ENCODE assay signal across 29 cellular contexts in the genomic region with DNA sequence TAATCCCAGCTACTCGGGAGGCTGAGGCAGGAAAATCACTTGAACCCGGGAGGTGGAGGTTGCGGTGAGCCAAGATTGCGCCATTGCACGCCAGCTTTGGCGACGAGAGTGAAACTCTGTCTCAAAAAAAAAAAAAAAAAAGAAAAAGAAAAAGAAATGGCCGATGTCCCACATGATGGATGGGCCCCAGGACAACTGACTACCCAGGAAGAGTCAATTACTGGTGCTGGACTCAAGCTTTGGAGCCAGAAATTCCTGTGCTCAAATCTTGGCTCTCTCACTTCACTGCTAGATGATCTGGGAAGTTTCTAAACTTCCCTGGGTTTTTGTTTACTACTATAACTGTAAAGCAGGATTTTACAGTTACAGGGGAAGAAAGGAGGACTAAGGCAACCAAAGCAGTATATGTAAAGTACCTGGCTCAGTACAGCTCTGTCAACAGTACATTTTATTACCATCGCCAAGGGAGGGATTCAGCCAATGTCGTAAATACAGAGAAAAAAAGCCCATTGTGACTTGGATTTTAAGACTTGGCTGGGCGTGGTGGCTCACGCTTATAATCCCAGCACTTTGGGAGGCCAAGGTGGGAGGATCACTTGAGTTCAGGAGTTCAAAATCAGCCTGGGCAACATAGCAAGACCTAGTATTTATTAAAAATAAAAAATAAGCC. TPM values are rescaled to one million over a fixed set of nuclear protein-coding genes. Genes with fewer than 3 reads are reported as not detected.
A peak's percentile ranks its signal among the peaks of the same experiment; 100 is the strongest.
DNase-seq lines count a peak whose midpoint lies in the region; ATAC-seq and TF ChIP-seq lines count a peak whose summit lies in the region.
"Had no signal": no experiment of that assay in that cellular context is flagged by ENCODE, and none has a peak within 500 bp of the region (broad histone marks: within the 10 kb centered on the region; RNA-seq: fewer than 3 reads in every experiment).

No MANE protein-coding gene starts in this region.

- H3K4me1 ChIP-seq in HEK293 (ENCODE audit: control insufficient read depth, insufficient read depth, low read length): 0 out of 2 replicates have a peak, but pooled peaks cover 1% of the 10 kb centered on the region
- H3K4me1 ChIP-seq in transverse colon: peaks cover 18 to 56% (median 37%) of the 10 kb centered on the region in 4 donors

- H3K36me3 ChIP-seq in HEK293 (ENCODE audit: control insufficient read depth in 2 of 2, insufficient read depth in 1 of 2, low read length in 2 of 2) (peaks cover 0 to 36% of the 10 kb centered on the region in 2 experiments; a peak in 2 of 3 replicates), transverse colon (no peaks in the 10 kb centered on the region)
- H3K36me3 ChIP-seq: thoracic aorta had no signal

- no peak overlapping the region for H3K4me3 Mint-ChIP-seq in nephron
- H3K4me3 Mint-ChIP-seq in activated CD8-positive, alpha-beta T cell treated with anti-CD3 and anti-CD28 coated beads, Interleukin-2, amount 10 ng/mL, durations not matched to agents 7 days and 5 days: no peak overlapping the region
- H3K4me3 Mint-ChIP-seq: activated CD4-positive, alpha-beta T cell treated with anti-CD3 and anti-CD28 coated beads for 36 hours; activated CD8-positive, alpha-beta T cell treated with anti-CD3 and anti-CD28 coated beads for 36 hours; activated naive CD4-positive, alpha-beta T cell treated with anti-CD3 and anti-CD28 coated beads, Interleukin-2, amount 50 U/mL, for 24 hours; brain; stimulated activated naive CD8-positive, alpha-beta T cell treated with anti-CD3 and anti-CD28 coated beads, Interleukin-15, Interleukin-2, amounts not matched to agents 100 ng/mL and 50 ng/mL, for 24 hours had no signal

- H3K27me3 Mint-ChIP-seq in nephron (ENCODE audit: low read depth): no peaks in the 10 kb centered on the region
- no peaks in the 10 kb centered on the region for H3K27me3 Mint-ChIP-seq in activated CD8-positive, alpha-beta T cell treated with anti-CD3 and anti-CD28 coated beads, Interleukin-2, amount 10 ng/mL, durations not matched to agents 7 days and 5 days (ENCODE audit: low read depth)
- H3K27me3 Mint-ChIP-seq: activated CD4-positive, alpha-beta T cell treated with anti-CD3 and anti-CD28 coated beads for 36 hours; activated CD8-positive, alpha-beta T cell treated with anti-CD3 and anti-CD28 coated beads for 36 hours; activated naive CD4-positive, alpha-beta T cell treated with anti-CD3 and anti-CD28 coated beads, Interleukin-2, amount 50 U/mL, for 24 hours; brain; stimulated activated naive CD8-positive, alpha-beta T cell treated with anti-CD3 and anti-CD28 coated beads, Interleukin-15, Interleukin-2, amounts not matched to agents 100 ng/mL and 50 ng/mL, for 24 hours had no signal

- no peaks in the 10 kb centered on the region for H3K9me3 ChIP-seq in HEK293 (ENCODE audit: control insufficient read depth, insufficient read depth, low read depth, low read length)
- no peaks in the 10 kb centered on the region for H3K9me3 ChIP-seq in transverse colon
- H3K9me3 ChIP-seq: esophagus squamous epithelium, Peyer's patch, right atrium auricular region, thoracic aorta had no signal

- TF ChIP-seq CTCF in HEK293 (tag by site-specific recombination; IDR thresholded peaks at IDR 0.05) (no peak), VCaP (conservative IDR thresholded peaks at IDR 0.05) (no peak), nephron (IDR thresholded peaks at IDR 0.05; ENCODE audit: unreplicated experiment in 3 of 3) (no peak), transverse colon (IDR thresholded peaks at IDR 0.05) (no peak)

- no peak overlapping the region for H3K4me3 ChIP-seq in HEK293 (ENCODE audit: low read depth, low read length)
- no peak overlapping the region for H3K4me3 ChIP-seq in transverse colon
- H3K4me3 ChIP-seq: esophagus squamous epithelium, lung, Peyer's patch, right atrium auricular region, thoracic aorta had no signal

- WGBS in transverse colon (ENCODE audit: low coverage in 1 of 2), 2 donors: 36% methylated on average over 12 of the region's 12 CpGs

- peak; percentile 54 for DNase-seq in transverse colon
- no peak for DNase-seq in activated CD8-positive, alpha-beta T cell treated with anti-CD3 and anti-CD28 coated beads, Interleukin-2, amount 10 ng/mL, durations not matched to agents 7 days and 5 days
- DNase-seq: activated CD4-positive, alpha-beta T cell treated with anti-CD3 and anti-CD28 coated beads for 36 hours; activated CD8-positive, alpha-beta T cell treated with anti-CD3 and anti-CD28 coated beads for 36 hours; amniotic stem cell; COR-L47; DMS79; esophagus squamous epithelium; GOT3; kidney glomerular epithelial cell; NCI-H1417; NCI-H2029 treated with DMSO at 0.1 percent for 48 hours; NCI-H524 treated with DMSO at 0.1 percent for 48 hours; Peyer's patch; SHP77 treated with DMSO at 0.1 percent for 48 hours; stimulated activated CD4-positive, alpha-beta T cell treated with anti-CD3 and anti-CD28 coated beads, Interleukin-2, amount 100 ng/mL, for 24 hours had no signal

- no peak for TF ChIP-seq POLR2A in transverse colon (IDR thresholded peaks at IDR 0.05)

- peak overlapping the region in 2 of 3 experiments; percentile 56 to 67 for H3K27ac Mint-ChIP-seq in nephron
- H3K27ac Mint-ChIP-seq in activated CD8-positive, alpha-beta T cell treated with anti-CD3 and anti-CD28 coated beads, Interleukin-2, amount 10 ng/mL, durations not matched to agents 7 days and 5 days: no peak overlapping the region
- H3K27ac Mint-ChIP-seq: activated CD4-positive, alpha-beta T cell treated with anti-CD3 and anti-CD28 coated beads for 36 hours; activated CD8-positive, alpha-beta T cell treated with anti-CD3 and anti-CD28 coated beads for 36 hours; activated naive CD4-positive, alpha-beta T cell treated with anti-CD3 and anti-CD28 coated beads, Interleukin-2, amount 50 U/mL, for 24 hours; stimulated activated naive CD8-positive, alpha-beta T cell treated with anti-CD3 and anti-CD28 coated beads, Interleukin-15, Interleukin-2, amounts not matched to agents 100 ng/mL and 50 ng/mL, for 24 hours had no signal

- ATAC-seq in GM19452 (IDR thresholded peaks at IDR 0.05; ENCODE audit: unreplicated experiment): no peak
- no peak for ATAC-seq in activated CD8-positive, alpha-beta T cell treated with anti-CD3 and anti-CD28 coated beads, Interleukin-2, amount 10 ng/mL, durations not matched to agents 7 days and 5 days
- ATAC-seq in HG02763 (IDR thresholded peaks at IDR 0.05; ENCODE audit: unreplicated experiment): no peak
- ATAC-seq: activated CD4-positive, alpha-beta T cell treated with anti-CD3 and anti-CD28 coated beads for 36 hours; activated CD8-positive, alpha-beta T cell treated with anti-CD3 and anti-CD28 coated beads for 36 hours had no signal

- CTCF ChIA-PET in HEK293 (lab: Yijun Ruan, JAX): interaction anchor here (0.6 to 2.4 kb wide), 4 partner anchors 41 to 185 kb away, joined by 3 to 6 read pairs (median 3); partner anchors contain the start of gene GFOD2
- CTCF ChIA-PET in activated CD8-positive, alpha-beta T cell treated with anti-CD3 and anti-CD28 coated beads, Interleukin-2, amount 10 ng/mL, durations not matched to agents 7 days and 5 days (lab: Charles Lee): interaction anchor here (1.2 kb wide), 1 partner anchor 10 kb away, joined by 3 read pairs; no protein-coding TSS in a partner anchor

- H3K27ac ChIP-seq in HEK293 (ENCODE audit: extremely low read depth, low read depth, low read length) (no peak overlapping the region), VCaP (peak overlapping the region; percentile 58), transverse colon (peak overlapping the region; percentile 63 to 79 (median 77))
- H3K27ac ChIP-seq: KMS-11, parathyroid adenoma, Peyer's patch, right atrium auricular region, thoracic aorta had no signal

- POLR2A ChIA-PET in HEK293 (lab: Yijun Ruan, JAX): interaction anchor here (0.8 kb wide), 1 partner anchor 15 kb away, joined by 4 read pairs; no protein-coding TSS in a partner anchor
- POLR2A ChIA-PET in activated CD8-positive, alpha-beta T cell treated with anti-CD3 and anti-CD28 coated beads, Interleukin-2, amount 10 ng/mL, durations not matched to agents 7 days and 5 days (lab: Charles Lee): no interaction called here

- peaks cover 7% of the 10 kb centered on the region for H3K36me3 Mint-ChIP-seq in nephron (ENCODE audit: low read depth)
- peaks cover 2% of the 10 kb centered on the region for H3K36me3 Mint-ChIP-seq in activated CD8-positive, alpha-beta T cell treated with anti-CD3 and anti-CD28 coated beads, Interleukin-2, amount 10 ng/mL, durations not matched to agents 7 days and 5 days (ENCODE audit: low read depth)
- H3K36me3 Mint-ChIP-seq: activated naive CD4-positive, alpha-beta T cell treated with anti-CD3 and anti-CD28 coated beads, Interleukin-2, amount 50 U/mL, for 24 hours had no signal

- no peak for TF ChIP-seq EP300 in transverse colon (IDR thresholded peaks at IDR 0.05; ENCODE audit: low read depth)

- no peaks in the 10 kb centered on the region for H3K9me3 Mint-ChIP-seq in nephron
- H3K9me3 Mint-ChIP-seq in activated CD8-positive, alpha-beta T cell treated with anti-CD3 and anti-CD28 coated beads, Interleukin-2, amount 10 ng/mL, durations not matched to agents 7 days and 5 days (ENCODE audit: insufficient read depth): no peaks in the 10 kb centered on the region
- H3K9me3 Mint-ChIP-seq: activated CD8-positive, alpha-beta T cell treated with anti-CD3 and anti-CD28 coated beads for 36 hours; activated naive CD4-positive, alpha-beta T cell treated with anti-CD3 and anti-CD28 coated beads, Interleukin-2, amount 50 U/mL, for 24 hours; brain; stimulated activated naive CD8-positive, alpha-beta T cell treated with anti-CD3 and anti-CD28 coated beads, Interleukin-15, Interleukin-2, amounts not matched to agents 100 ng/mL and 50 ng/mL, for 24 hours had no signal

- in situ Hi-C loops in transverse colon (cut with MboI; ENCODE audit: low pct_ligation_motif_present in 1 of 4, low pct_unique_long_range_greater_than_20kb in 1 of 4, low sequenced_read_pairs in 3 of 4): loop anchor here in 1 of 4 donors (10.0 kb wide), 1 partner anchor 136 kb away; no protein-coding TSS in a partner anchor

- intact Hi-C loops in transverse colon (cut with DNase I; ENCODE audit: low total_unique reads): no loop called here

- peaks cover 16% of the 10 kb centered on the region for H3K4me1 Mint-ChIP-seq in nephron
- no peaks in the 10 kb centered on the region for H3K4me1 Mint-ChIP-seq in activated CD8-positive, alpha-beta T cell treated with anti-CD3 and anti-CD28 coated beads, Interleukin-2, amount 10 ng/mL, durations not matched to agents 7 days and 5 days (ENCODE audit: low read depth)
- H3K4me1 Mint-ChIP-seq: activated naive CD4-positive, alpha-beta T cell treated with anti-CD3 and anti-CD28 coated beads, Interleukin-2, amount 50 U/mL, for 24 hours had no signal

- H3K27me3 ChIP-seq in transverse colon: no peaks in the 10 kb centered on the region
- H3K27me3 ChIP-seq: esophagus squamous epithelium, Peyer's patch, right atrium auricular region had no signal

RNA-seq across cellular contexts. Expression of gene C16orf86, which starts 11.9 kb away (rescaled TPM):
- total RNA-seq in transverse colon: 1 to 10 TPM in 3 of 4 donors, under 1 TPM in 1; 0.60 to 7.1 (median 4.4) TPM
- 1 to 10 TPM; 2.3 to 2.5 TPM for total RNA-seq in activated CD8-positive, alpha-beta T cell treated with anti-CD3 and anti-CD28 coated beads, Interleukin-2, amount 10 ng/mL, durations not matched to agents 7 days and 5 days

RNA-seq across cellular contexts. Expression of gene ENKD1, which starts 11.9 kb away (rescaled TPM):
- 10 to 100 TPM; 12.5 to 20.9 (median 15.3) TPM for total RNA-seq in transverse colon
- total RNA-seq in activated CD8-positive, alpha-beta T cell treated with anti-CD3 and anti-CD28 coated beads, Interleukin-2, amount 10 ng/mL, durations not matched to agents 7 days and 5 days: 1 to 10 TPM; 7.0 TPM

RNA-seq across cellular contexts. Expression of gene PARD6A, which starts 17.7 kb away (rescaled TPM):
- 10 to 100 TPM in 2 of 4 donors, 1 to 10 TPM in 2; 6.3 to 36.7 (median 9.4) TPM for total RNA-seq in transverse colon
- total RNA-seq in activated CD8-positive, alpha-beta T cell treated with anti-CD3 and anti-CD28 coated beads, Interleukin-2, amount 10 ng/mL, durations not matched to agents 7 days and 5 days: 10 to 100 TPM; 13.2 to 14.7 TPM

RNA-seq across cellular contexts. Expression of gene ACD, which starts 18.4 kb away (rescaled TPM):
- total RNA-seq in transverse colon: 10 to 100 TPM in 3 of 4 donors, 1 to 10 TPM in 1; 2.0 to 76.3 (median 15.7) TPM
- total RNA-seq in activated CD8-positive, alpha-beta T cell treated with anti-CD3 and anti-CD28 coated beads, Interleukin-2, amount 10 ng/mL, durations not matched to agents 7 days and 5 days: 10 to 100 TPM; 51.4 to 51.6 TPM

RNA-seq across cellular contexts. Expression of gene CARMIL2, which starts 33.5 kb away (rescaled TPM):
- total RNA-seq in transverse colon: 1 to 10 TPM in 2 of 4 donors, under 1 TPM in 1, not detected in 1; 0.96 to 9.0 (median 7.6) TPM
- total RNA-seq in activated CD8-positive, alpha-beta T cell treated with anti-CD3 and anti-CD28 coated beads, Interleukin-2, amount 10 ng/mL, durations not matched to agents 7 days and 5 days: 100 to 1,000 TPM; 192 to 196 TPM
